ENCODE assay signal across 1 cellular context in genomic region chr2:237542001-237542704, GRCh38.
TF ChIP-seq lines count a peak whose summit lies in the region.

No MANE protein-coding gene starts in this region.

TF ChIP-seq in GM23338, 12 proteins besides CTCF, POLR2A, EP300 and RAD21:
- TF ChIP-seq ETS1 (IDR thresholded peaks at IDR 0.05) (no peak), EZH2 (IDR thresholded peaks at IDR 0.05; ENCODE audit: low read depth, unreplicated experiment) (no peak), CREB1 (CRISPR knock-in tag; IDR thresholded peaks at IDR 0.05; ENCODE audit: low read depth) (no peak)
